In the genomic region with DNA sequence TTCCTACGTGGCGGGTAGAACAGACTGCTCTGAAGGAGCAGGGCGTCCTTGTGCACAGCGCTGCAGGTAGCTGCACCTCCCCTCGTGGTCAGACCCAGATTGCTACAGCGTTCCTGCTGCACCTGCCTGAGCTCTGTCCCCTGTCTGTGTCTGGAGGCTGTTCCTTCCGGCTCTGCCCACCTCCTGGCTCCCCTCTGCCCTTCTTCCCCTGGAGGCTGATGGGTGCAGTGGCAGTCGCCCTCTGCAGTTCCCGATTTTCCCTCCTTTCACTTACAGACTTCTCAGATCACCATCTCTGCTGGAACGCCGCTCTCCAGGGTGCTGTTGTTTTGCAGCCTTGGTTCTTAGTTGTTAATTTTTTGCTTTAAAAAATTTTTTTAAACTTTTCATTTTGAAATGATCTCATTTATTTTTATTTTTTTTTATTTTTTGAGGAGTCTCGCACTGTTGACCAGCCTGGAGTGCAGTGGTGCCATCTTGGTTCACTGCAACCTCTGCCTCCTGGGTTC, we compare ENCODE assay signal across 17 cellular contexts. TPM values are rescaled to one million over a fixed set of nuclear protein-coding genes. Genes with fewer than 3 reads are reported as not detected.
DNase-seq lines count a peak whose midpoint lies in the region; ATAC-seq, FAIRE-seq and TF ChIP-seq lines count a peak whose summit lies in the region.
"Had no signal": no experiment of that assay in that cellular context is flagged by ENCODE, and none has a peak within 500 bp of the region (broad histone marks: within the 10 kb centered on the region; RNA-seq: fewer than 3 reads in every experiment).

No MANE protein-coding gene starts in this region.

- H3K9me3 ChIP-seq in A549 (no peaks in the 10 kb centered on the region), HCT116 (ENCODE audit: control insufficient read depth in 1 of 2, insufficient read depth in 1 of 2, low read depth in 1 of 2, low read length in 2 of 2) (no peaks in the 10 kb centered on the region), kidney (ENCODE audit: control insufficient read depth in 1 of 2, low read length in 2 of 2) (no peaks in the 10 kb centered on the region), hepatocyte (ENCODE audit: low read depth) (no peaks in the 10 kb centered on the region)
- H3K9me3 ChIP-seq: SJCRH30 had no signal

- ATAC-seq in A549 (peak in 1 of 2 experiments; percentile 46; a peak in 2 of 6 replicates), HCT116 (0 out of 2 replicates have a peak, but pooled peaks have one; percentile 32)

- TF ChIP-seq POLR2A in A549 (IDR thresholded peaks at IDR 0.05; ENCODE audit: low read length): no peak
- TF ChIP-seq POLR2A in HCT116 (IDR thresholded peaks at IDR 0.05; ENCODE audit: borderline replicate concordance, extremely low read depth, insufficient read depth, insufficient read length): no peak

- no peak overlapping the region for H3K4me3 ChIP-seq in A549
- no peak overlapping the region for H3K4me3 ChIP-seq in HCT116 (replicated peaks in 1 of 2; ENCODE audit: low read depth in 1 of 2, low read length in 2 of 2)
- no peak overlapping the region for H3K4me3 ChIP-seq in brain microvascular endothelial cell (ENCODE audit: low read depth, low read length)
- no peak overlapping the region for H3K4me3 ChIP-seq in kidney (ENCODE audit: low read length in 2 of 2)
- no peak overlapping the region for H3K4me3 ChIP-seq in hepatocyte
- H3K4me3 ChIP-seq: GM23248, SJCRH30 had no signal

- in situ Hi-C loops in brain microvascular endothelial cell (cut with HindIII; ENCODE audit: low pct_ligation_motif_present, low sequenced_read_pairs): no loop called here

- no peak overlapping the region for H3K9ac ChIP-seq in HCT116 (ENCODE audit: low read length)
- no peak overlapping the region for H3K9ac ChIP-seq in kidney (ENCODE audit: low read length in 2 of 2)
- H3K9ac ChIP-seq: GM23248 had no signal

- H3K4me2 ChIP-seq in A549 (no peak overlapping the region), HCT116 (ENCODE audit: low read length) (no peak overlapping the region), hepatocyte (no peak overlapping the region)

- H3K36me3 ChIP-seq in HCT116 (ENCODE audit: control insufficient read depth in 1 of 2, insufficient read depth in 2 of 2, low read length in 2 of 2) (peaks cover 62 to 66% of the 10 kb centered on the region in 2 experiments), brain microvascular endothelial cell (replicated peaks) (peaks cover 84% of the 10 kb centered on the region), kidney (ENCODE audit: control insufficient read depth in 1 of 2, insufficient read depth in 2 of 2, low read length in 2 of 2) (peaks cover 43 to 53% of the 10 kb centered on the region in 2 donors), hepatocyte (replicated peaks; ENCODE audit: insufficient read depth, low read depth) (no peaks in the 10 kb centered on the region)

- no peak for TF ChIP-seq RAD21 in A549 (conservative IDR thresholded peaks at IDR 0.05 in 1 of 2, IDR thresholded peaks at IDR 0.05 in 1 of 2)
- TF ChIP-seq RAD21 in HCT116 (IDR thresholded peaks at IDR 0.05; ENCODE audit: low read depth): no peak

- no peak for TF ChIP-seq EP300 in A549 (IDR thresholded peaks at IDR 0.05)

- H3K27ac ChIP-seq in A549: no peak overlapping the region
- H3K27ac ChIP-seq in HCT116 (ENCODE audit: low read depth, low read length): no peak overlapping the region
- H3K27ac ChIP-seq in brain microvascular endothelial cell: no peak overlapping the region
- H3K27ac ChIP-seq in kidney (ENCODE audit: low read depth in 2 of 2, low read length in 2 of 2): no peak overlapping the region
- H3K27ac ChIP-seq in hepatocyte: no peak overlapping the region
- H3K27ac ChIP-seq: GM23248, SJCRH30 had no signal

- no peak for FAIRE-seq in A549 (lab: Jason Lieb, UNC)
- FAIRE-seq in kidney (lab: Jason Lieb, UNC): no peak
- FAIRE-seq: GM12891 had no signal

- CTCF ChIA-PET in A549 (lab: Yijun Ruan, JAX) (interaction anchor here (1.3 kb wide), 1 partner anchor 78 kb away, joined by 4 read pairs; no protein-coding TSS in a partner anchor), HCT116 (lab: Charles Lee) (no interaction called here)

- DNase-seq in A549 (ENCODE audit: low read depth in 1 of 2, low spot score in 1 of 2) (peak in 1 of 2 experiments; percentile 7), HCT116 (ENCODE audit: low read depth, low spot score) (no peak), brain microvascular endothelial cell (no peak), iPS-NIHi7 (ENCODE audit: extremely low spot score) (peak; percentile 68), Ammon's horn (ENCODE audit: low spot score) (no peak), kidney (no peak), hepatocyte (ENCODE audit: low spot score) (no peak), NOMO-1 treated with DMSO at 0.1 percent for 48 hours (lab: John Stamatoyannopoulos, UW; ENCODE audit: unreplicated experiment) (no peak)
- DNase-seq: Calu3; CD4-positive, alpha-beta T cell; GM23248; IMR-90; NCI-H1417 treated with DMSO at 0.1 percent for 48 hours; NCI-H2029; NCI-H510A treated with DMSO at 0.1 percent for 48 hours; SJCRH30 had no signal

- whole genome bisulfite sequencing in A549 (ENCODE audit: missing lambda C conversion rate): 94% methylated on average over 12 of the region's 12 CpGs
- 90% methylated on average over 12 of the region's 12 CpGs for WGBS in hepatocyte (ENCODE audit: low lambda C conversion rate, missing lambda C conversion rate)

- H3K4me1 ChIP-seq in A549 (no peaks in the 10 kb centered on the region), HCT116 (ENCODE audit: control insufficient read depth in 1 of 2, insufficient read depth in 2 of 2, low read length in 2 of 2) (peaks cover 0 to 6% of the 10 kb centered on the region in 2 experiments; a peak in 1 of 4 replicates), kidney (ENCODE audit: control insufficient read depth in 1 of 2, insufficient read depth in 1 of 2, low read depth in 1 of 2, low read length in 2 of 2) (no peaks in the 10 kb centered on the region), hepatocyte (ENCODE audit: insufficient read depth) (peaks cover 12% of the 10 kb centered on the region)
- H3K4me1 ChIP-seq: SJCRH30 had no signal

- BruUV-seq in HCT116 (replicated peaks; lab: Mats Ljungman, UMichigan): no TSS peak

- H3K79me2 ChIP-seq in HCT116 (ENCODE audit: insufficient read depth, low read length) (peaks cover 7% of the 10 kb centered on the region; the same call in 1 of the 2 replicates), hepatocyte (no peaks in the 10 kb centered on the region)

- RAD21 ChIA-PET in HCT116 (lab: Charles Lee; ENCODE audit: low non-redundant PET in 1 of 2, low total read pairs in 2 of 2, uncharacterized antibody in 2 of 2, unreplicated experiment in 2 of 2): no interaction called here

- H2AFZ ChIP-seq in HCT116 (ENCODE audit: low read depth, low read length, poor library complexity, severe bottlenecking) (no peak overlapping the region), hepatocyte (no peak overlapping the region)
- H2AFZ ChIP-seq: GM23248 had no signal

- intact Hi-C loops in HCT116 (cut with micrococcal nuclease): no loop called here
- intact Hi-C loops in kidney (cut with DNase I): no loop called here

- H4K20me1 ChIP-seq in HCT116 (ENCODE audit: insufficient read depth): no peaks in the 10 kb centered on the region
- H4K20me1 ChIP-seq in hepatocyte (ENCODE audit: insufficient read depth, poor library complexity, severe bottlenecking): no peaks in the 10 kb centered on the region

- H3K27me3 ChIP-seq in HCT116 (ENCODE audit: insufficient read depth, low read length) (no peaks in the 10 kb centered on the region), brain microvascular endothelial cell (replicated peaks) (no peaks in the 10 kb centered on the region), hepatocyte (no peaks in the 10 kb centered on the region)
- H3K27me3 ChIP-seq: SJCRH30 had no signal

- H3K9me2 ChIP-seq in HCT116 (ENCODE audit: insufficient read depth) (no peaks in the 10 kb centered on the region), hepatocyte (replicated peaks; ENCODE audit: insufficient read depth) (no peaks in the 10 kb centered on the region)

- POLR2A ChIA-PET in A549 (lab: Yijun Ruan, JAX) (no interaction called here), HCT116 (lab: Charles Lee) (no interaction called here)

- TF ChIP-seq CTCF in A549 (IDR thresholded peaks at IDR 0.05): no peak
- TF ChIP-seq CTCF in HCT116 (IDR thresholded peaks at IDR 0.05 in 2 of 3, conservative IDR thresholded peaks at IDR 0.05 in 1 of 3; ENCODE audit: borderline replicate concordance in 1 of 3, insufficient read depth in 1 of 3, low read depth in 2 of 3, low read length in 2 of 3): 0 out of 6 replicates have a peak, but pooled peaks of 1 of the 3 experiments have one; percentile 3
- peak; percentile 23 for TF ChIP-seq CTCF in brain microvascular endothelial cell (IDR thresholded peaks at IDR 0.05; ENCODE audit: low read depth, low read length, missing control alignments)
- no peak for TF ChIP-seq CTCF in kidney (IDR thresholded peaks at IDR 0.05; ENCODE audit: borderline replicate concordance, extremely low read depth, insufficient read depth)
- TF ChIP-seq CTCF in hepatocyte (IDR thresholded peaks at IDR 0.05; ENCODE audit: poor library complexity): no peak

TF ChIP-seq in A549, 52 proteins besides CTCF, POLR2A, EP300 and RAD21 (continues in another document):
- TF ChIP-seq FOSB (CRISPR knock-in tag; IDR thresholded peaks at IDR 0.05): no peak
- no peak for TF ChIP-seq E2F6 (IDR thresholded peaks at IDR 0.05; ENCODE audit: borderline replicate concordance, low read depth)

TF ChIP-seq in HCT116, 20 proteins besides CTCF, POLR2A, EP300 and RAD21:
- TF ChIP-seq EZH2 (IDR thresholded peaks at IDR 0.05): no peak
- TF ChIP-seq YY1 (IDR thresholded peaks at IDR 0.05; ENCODE audit: extremely low read depth, insufficient replicate concordance, low read depth, low read length): no peak
- no peak for TF ChIP-seq FOSL1 (IDR thresholded peaks at IDR 0.05; ENCODE audit: low read depth)
- TF ChIP-seq MAX (IDR thresholded peaks at IDR 0.05): no peak
- TF ChIP-seq SRF (IDR thresholded peaks at IDR 0.05; ENCODE audit: low read depth): no peak

RNA-seq across cellular contexts. Expression of gene SMARCA4, which starts 53.6 kb away (rescaled TPM):
- polyA plus RNA-seq in A549 (2011; rRNA removed) (8.1 and 10.8 TPM in 2 replicates), A549 (2017; fragmentation: RNase III; extraction: RNeasy Plus Mini Kit Qiagen cat#74134 plus additional on column Dnase treatment) (11.9 to 14.1 TPM (median 13.1 TPM) in 3 replicates), kidney (ENCODE audit: insufficient read depth, low read depth, low replicate concordance) (59.8 TPM), hepatocyte (93.4 and 108 TPM in 2 replicates)
- polyA plus RNA-seq in A549 (2012; cell fraction: cytosol; rRNA removed): 16.3 and 18.3 TPM in 2 replicates
- 54.9 and 62.3 TPM in 2 replicates for polyA plus RNA-seq in A549 (2012; cell fraction: nucleus; rRNA removed)
- 16.9 and 23.2 TPM in 2 replicates for polyA minus RNA-seq in A549 (2011; rRNA and poly(A)+ RNA removed)
- total RNA-seq in HCT116 (2021; ENCODE audit: unreplicated experiment) (116 TPM), kidney (124 TPM), hepatocyte (36.9 and 80.7 TPM in 2 replicates)
- polyA plus RNA-seq in HCT116 (2012): 102 and 108 TPM in 2 replicates

Comparison
In these comparisons a context has a peak if more than half of its experiments do, and no peak if none do; other contexts are left out.
1. Of the 6 proteins assayed by ChIP-seq in both A549 and HCT116: peak only in A549: REST; only in HCT116: none; in both: none; in neither: 4; mixed calls (peak in some experiments, not most) for 1.